16 cellular contexts compared by ENCODE assay signal in genomic region chr1:16232316-16232710, GRCh38.
"Had no signal": no experiment of that assay in that cellular context is flagged by ENCODE, and none has a peak within 500 bp of the region (broad histone marks: within the 10 kb centered on the region; RNA-seq: fewer than 3 reads in every experiment).

No MANE protein-coding gene starts in this region.

- H3K36me3 ChIP-seq: ovary, thyroid gland, vagina had no signal

- H3K4me3 Mint-ChIP-seq: dendritic cell treated with granulocyte-macrophage colony-stimulating factor and Interleukin-4, amounts not matched to agents 40 ng/mL and 50 ng/mL, for 4 days; naive thymus-derived CD8-positive, alpha-beta T cell had no signal

- H3K27me3 ChIP-seq: ovary, thyroid gland, vagina had no signal

- ATAC-seq: foreskin keratinocyte; left colon; mucosa of descending colon; naive thymus-derived CD8-positive, alpha-beta T cell; right cardiac atrium; stimulated activated naive CD8-positive, alpha-beta T cell treated with anti-CD3 and anti-CD28 coated beads, Interleukin-15, Interleukin-2, amounts not matched to agents 100 U/mL and 50 U/mL, for 24 hours had no signal

- H3K9me3 Mint-ChIP-seq: dendritic cell treated with granulocyte-macrophage colony-stimulating factor and Interleukin-4, amounts not matched to agents 40 ng/mL and 50 ng/mL, for 4 days had no signal

- H3K4me3 ChIP-seq: hepatocyte, mucosa of descending colon, ovary, suprapubic skin, thyroid gland, upper lobe of left lung, vagina had no signal

- H3K27ac ChIP-seq: foreskin keratinocyte, hepatocyte, ovary, suprapubic skin, thyroid gland, upper lobe of left lung, vagina had no signal

- DNase-seq: foreskin keratinocyte; left colon; naive thymus-derived CD8-positive, alpha-beta T cell; small intestine; stimulated activated CD4-positive, alpha-beta T cell treated with anti-CD3 and anti-CD28 coated beads, Interleukin-2, amount 100 ng/mL, for 48 hours; stimulated activated naive CD8-positive, alpha-beta T cell treated with anti-CD3 and anti-CD28 coated beads, Interleukin-15, Interleukin-2, amounts not matched to agents 100 U/mL and 50 U/mL, for 24 hours; thyroid gland had no signal

- H3K9me3 ChIP-seq: mucosa of descending colon, ovary, suprapubic skin, thyroid gland, vagina had no signal

- H3K27ac Mint-ChIP-seq: dendritic cell treated with granulocyte-macrophage colony-stimulating factor and Interleukin-4, amounts not matched to agents 40 ng/mL and 50 ng/mL, for 4 days; naive thymus-derived CD8-positive, alpha-beta T cell; progenitor cell of endocrine pancreas had no signal
